ENCODE assay signal across 8 cellular contexts in the genomic region with DNA sequence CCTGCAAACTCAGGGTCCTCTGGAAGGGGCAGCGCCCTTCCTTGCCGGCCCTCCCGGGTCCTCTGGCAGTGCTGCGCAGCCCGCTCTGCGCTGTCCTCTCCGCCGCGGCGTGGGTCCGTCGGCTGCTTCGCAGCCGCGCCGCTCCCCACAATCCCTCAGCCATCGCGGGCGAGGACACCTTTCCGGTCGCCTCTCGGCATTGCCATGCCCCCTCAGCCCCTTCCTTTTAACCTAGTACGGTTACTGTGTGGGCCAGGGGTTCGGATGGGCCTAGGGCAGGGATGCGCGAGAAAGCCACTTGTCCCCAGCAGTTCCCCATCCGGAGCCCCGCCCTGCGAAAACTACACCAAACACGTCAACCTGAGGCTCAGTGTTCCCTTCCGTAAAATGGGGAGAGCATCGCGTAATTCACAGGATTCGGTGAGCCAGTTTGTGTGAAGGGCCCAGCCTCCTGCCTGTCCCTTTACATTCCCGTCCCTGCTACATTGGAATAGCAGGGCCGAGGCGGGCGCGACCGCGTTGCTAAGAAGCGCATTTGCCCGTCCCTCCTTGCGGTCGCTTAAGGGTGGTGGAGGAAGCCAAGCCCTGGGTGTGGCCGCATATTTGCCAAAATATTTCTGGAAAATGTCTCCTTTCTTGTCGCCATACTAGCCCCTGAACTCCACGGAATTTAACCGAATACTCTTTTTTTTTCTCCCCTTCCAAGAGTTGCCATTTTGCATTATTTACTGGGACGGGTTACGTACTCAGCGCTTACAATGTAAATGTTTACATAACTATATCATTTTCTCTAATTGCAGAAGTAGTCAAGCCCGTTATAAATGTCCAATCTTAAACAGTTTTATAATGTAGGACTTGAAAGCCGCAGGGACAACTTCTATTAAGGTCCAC. TPM values are rescaled to one million over a fixed set of nuclear protein-coding genes. Genes with fewer than 3 reads are reported as not detected.
A peak's percentile ranks its signal among the peaks of the same experiment; 100 is the strongest.
DNase-seq lines count a peak whose midpoint lies in the region; ATAC-seq, FAIRE-seq and TF ChIP-seq lines count a peak whose summit lies in the region.

No MANE protein-coding gene starts in this region.

- H3K9ac ChIP-seq in K562 (ENCODE audit: insufficient read depth in 1 of 2, low read depth in 2 of 2, low read length in 2 of 2): peak overlapping the region; percentile 3 to 87; a peak in 2 of 4 replicates

- peaks cover 13% of the 10 kb centered on the region for H3K36me3 Mint-ChIP-seq in Caco-2 (ENCODE audit: insufficient read depth, unreplicated experiment)
- H3K36me3 Mint-ChIP-seq in immature natural killer cell: no peaks in the 10 kb centered on the region

- H3K9me3 ChIP-seq in Caco-2 (no peaks in the 10 kb centered on the region), HEK293 (ENCODE audit: control insufficient read depth, insufficient read depth, low read depth, low read length) (no peaks in the 10 kb centered on the region), SJSA1 (replicated peaks) (no peaks in the 10 kb centered on the region), K562 (replicated peaks; ENCODE audit: control insufficient read depth, insufficient read depth, low read depth, low read length) (no peaks in the 10 kb centered on the region)

- H3K27me3 Mint-ChIP-seq in Caco-2 (ENCODE audit: insufficient read depth, unreplicated experiment): peaks cover 20% of the 10 kb centered on the region
- peaks cover 19 to 29% (median 20%) of the 10 kb centered on the region in 3 donors for H3K27me3 Mint-ChIP-seq in immature natural killer cell (ENCODE audit: low read depth in 3 of 3)

- H3K4me3 Mint-ChIP-seq in Caco-2 (ENCODE audit: unreplicated experiment) (peak overlapping the region; percentile 87), immature natural killer cell (peak overlapping the region; percentile 85 to 99 (median 90))

- CTCF ChIA-PET in Caco-2 (lab: Charles Lee) (interaction anchor here (0.5 to 3.6 kb wide), 42 partner anchors 8 to 1390 kb away, joined by 3 to 225 read pairs (median 6); a partner anchor contains a TSS), HEK293 (lab: Yijun Ruan, JAX) (interaction anchor here (0.5 to 15.5 kb wide), 33 partner anchors 12 to 1140 kb away, joined by 3 to 386 read pairs (median 6); a partner anchor contains a TSS), K562 (lab: Yijun Ruan, JAX; ENCODE audit: low intra/inter-chr PET ratio) (interaction anchor here (0.6 to 4.7 kb wide), 9 partner anchors 24 to 1822 kb away, joined by 3 to 54 read pairs (median 4); a partner anchor contains a TSS)

- peak overlapping the region; percentile 84 for H3K4me2 ChIP-seq in K562 (ENCODE audit: insufficient read depth, low read length)

- H3K4me1 ChIP-seq in Caco-2 (peaks cover 26% of the 10 kb centered on the region), HEK293 (ENCODE audit: control insufficient read depth, insufficient read depth, low read length) (peaks cover 14% of the 10 kb centered on the region), SJSA1 (replicated peaks) (peaks cover 39% of the 10 kb centered on the region), K562 (replicated peaks in 1 of 2; ENCODE audit: control insufficient read depth in 2 of 2, insufficient read depth in 2 of 2, low read length in 2 of 2) (peaks cover 23 to 39% of the 10 kb centered on the region in 2 experiments; a peak in 4 of 5 replicates)

- intact Hi-C loops in Caco-2 (cut with micrococcal nuclease; ENCODE audit: unreplicated experiment): loop anchor here (1.0 to 10.0 kb wide), 11 partner anchors 13 to 594 kb away; a partner anchor contains a TSS
- intact Hi-C loops in K562 (cut with micrococcal nuclease): loop anchor here (2.0 to 10.0 kb wide), 2 partner anchors 24 to 230 kb away; a partner anchor contains a TSS

- peak overlapping the region; percentile 91 for H2AFZ ChIP-seq in K562 (ENCODE audit: low read depth, low read length)

- peak overlapping the region; percentile 36 for H3K4me3 ChIP-seq in Caco-2 (ENCODE audit: low read depth, low read length)
- H3K4me3 ChIP-seq in HEK293 (ENCODE audit: low read depth, low read length): peak overlapping the region; percentile 42
- peak overlapping the region; percentile 35 for H3K4me3 ChIP-seq in SJSA1
- H3K4me3 ChIP-seq in K562: peak overlapping the region; percentile 41

- H3K9me1 ChIP-seq in K562 (ENCODE audit: control insufficient read depth, insufficient read depth, low read length): no peaks in the 10 kb centered on the region

- H3K4me1 Mint-ChIP-seq in Caco-2 (ENCODE audit: low read depth, unreplicated experiment) (peaks cover 34% of the 10 kb centered on the region), immature natural killer cell (peaks cover 31 to 38% of the 10 kb centered on the region in 2 donors)

- H3K27ac ChIP-seq in HEK293 (ENCODE audit: extremely low read depth, low read depth, low read length): peak overlapping the region; percentile 77; the same call in 1 of the 2 replicates
- peak overlapping the region; percentile 81 for H3K27ac ChIP-seq in SJSA1
- peak overlapping the region; percentile 8; the same call in 1 of the 3 replicates for H3K27ac ChIP-seq in K562 (ENCODE audit: extremely low read depth, low read depth, low read length)

- in situ Hi-C loops in K562 (cut with MboI): loop anchor here (5.0 kb wide), 2 partner anchors 43 to 118 kb away; no protein-coding TSS in a partner anchor

- peak overlapping the region; percentile 89 for H3K27ac Mint-ChIP-seq in Caco-2 (ENCODE audit: unreplicated experiment)
- peak overlapping the region; percentile 46 to 86 (median 81) for H3K27ac Mint-ChIP-seq in immature natural killer cell

- BruUV-seq in Caco-2 (replicated peaks; lab: Mats Ljungman, UMichigan) (no TSS peak), K562 (replicated peaks; lab: Mats Ljungman, UMichigan) (no TSS peak)

- H3K27me3 ChIP-seq in Caco-2 (replicated peaks; ENCODE audit: control insufficient read depth, insufficient read depth, low read length) (peaks cover 5% of the 10 kb centered on the region), SJSA1 (replicated peaks) (no peaks in the 10 kb centered on the region), K562 (ENCODE audit: control insufficient read depth in 2 of 2, insufficient read depth in 2 of 2, low read length in 2 of 2) (no peaks in the 10 kb centered on the region)

- 28% methylated on average over 49 of the region's 54 CpGs for WGBS in K562 (ENCODE audit: insufficient coverage, low coverage, missing lambda C conversion rate)

- no peak for TF ChIP-seq RAD21 in K562 (CRISPR knock-in tag; conservative IDR thresholded peaks at IDR 0.05 in 1 of 2, IDR thresholded peaks at IDR 0.05 in 1 of 2)

- no peaks in the 10 kb centered on the region for H3K79me2 ChIP-seq in K562 (ENCODE audit: control insufficient read depth, insufficient read depth, low read length)

- no peak for ATAC-seq in K562
- ATAC-seq in GM21423 (IDR thresholded peaks at IDR 0.05; ENCODE audit: unreplicated experiment): no peak

- TF ChIP-seq EP300 in K562 (IDR thresholded peaks at IDR 0.05; ENCODE audit: low read length): no peak

- FAIRE-seq in K562 (lab: Jason Lieb, UNC): no peak

- DNase-seq in Caco-2 (peak; percentile 68 to 74), SJSA1 (ENCODE audit: low read depth in 1 of 2, low spot score in 2 of 2) (peak in 1 of 2 experiments; percentile 86), K562 (ENCODE audit: extremely low read depth in 1 of 4, low spot score in 3 of 4) (peak in 2 of 4 experiments; percentile 29 to 61), immature natural killer cell (peak; percentile 18 to 29 (median 24)), NCI-H1436 (lab: John Stamatoyannopoulos, UW) (no peak)
- peak; percentile 25 for DNase-seq in stimulated activated CD4-positive, alpha-beta T cell treated with anti-CD3 and anti-CD28 coated beads, Interleukin-12 subunit alpha, Interleukin-12 subunit beta, amount 100 ng/mL, for 4 hours

- H4K20me1 ChIP-seq in K562 (replicated peaks; ENCODE audit: control insufficient read depth, insufficient read depth, low read length): no peaks in the 10 kb centered on the region

- H3K36me3 ChIP-seq in Caco-2 (ENCODE audit: control insufficient read depth, insufficient read depth, low read length) (no peaks in the 10 kb centered on the region), HEK293 (ENCODE audit: control insufficient read depth in 2 of 2, insufficient read depth in 1 of 2, low read length in 2 of 2) (no peaks in the 10 kb centered on the region), SJSA1 (no peaks in the 10 kb centered on the region), K562 (ENCODE audit: control insufficient read depth, insufficient read depth, low read length) (no peaks in the 10 kb centered on the region)

- TF ChIP-seq CTCF in Caco-2 (IDR thresholded peaks at IDR 0.05; ENCODE audit: insufficient read depth in 1 of 2, low read depth in 1 of 2, low read length in 1 of 2, severe bottlenecking in 1 of 2, unreplicated experiment in 1 of 2) (no peak), HEK293 (tag by site-specific recombination; IDR thresholded peaks at IDR 0.05) (no peak), K562 (IDR thresholded peaks at IDR 0.05 in 2 of 3, conservative IDR thresholded peaks at IDR 0.05 in 1 of 3; ENCODE audit: insufficient read depth in 2 of 3, low read depth in 1 of 3, low read length in 3 of 3) (no peak)

- TF ChIP-seq POLR2A in K562 (conservative IDR thresholded peaks at IDR 0.05): no peak

- H3K9me3 Mint-ChIP-seq in Caco-2 (ENCODE audit: unreplicated experiment) (no peaks in the 10 kb centered on the region), immature natural killer cell (no peaks in the 10 kb centered on the region)

- POLR2A ChIA-PET in Caco-2 (lab: Charles Lee): interaction anchor here (0.6 to 1.3 kb wide), 9 partner anchors 13 to 106 kb away, joined by 3 to 26 read pairs (median 4); a partner anchor contains a TSS
- POLR2A ChIA-PET in HEK293 (lab: Yijun Ruan, JAX): interaction anchor here (0.6 to 2.2 kb wide), 11 partner anchors 22 to 855 kb away, joined by 3 to 22 read pairs (median 6); a partner anchor contains a TSS
- POLR2A ChIA-PET in K562 (lab: Yijun Ruan, JAX): interaction anchor here (0.6 to 0.9 kb wide), 2 partner anchors 121 to 193 kb away, joined by 3 read pairs; a partner anchor contains a TSS

RNA-seq across cellular contexts. Expression of a gene that starts 13.2 kb away (rescaled TPM):
- total RNA-seq in Caco-2 (2022) (2.0 and 6.7 TPM in 2 replicates), K562 (2014; rRNA removed) (not detected in 2 replicates), K562 (2014; rRNA removed; fragmentation: Illumina TruSeq; extraction: Trizol) (not detected in 2 replicates), K562 (2015; rRNA removed; fragmentation: Illumina TruSeq; extraction: Trizol) (not detected in 2 replicates), K562 (2021) (0.49 TPM in 1 of 2 replicates, not detected in the other)
- 21.1 and 45.2 TPM in 2 replicates for total RNA-seq in SJSA1 (2014; rRNA removed; shearing (Covaris generic))
- total RNA-seq in K562 (2011; cell fraction: chromatin; rRNA removed; ENCODE audit: low replicate concordance): 0.46 TPM in 1 of 2 replicates, not detected in the other
- total RNA-seq in K562 (2011; cell fraction: nucleolus; rRNA removed): 0.66 TPM in 1 of 2 replicates, not detected in the other
- 0.73 and 0.92 TPM in 2 replicates for total RNA-seq in K562 (2011; cell fraction: nucleoplasm; rRNA removed)
- polyA plus RNA-seq in K562 (2011; rRNA removed) (0.14 and 0.22 TPM in 2 replicates), K562 (2014; fragmentation: Illumina TruSeq; extraction: Trizol) (0.21 TPM in 1 of 2 replicates, not detected in the other), K562 (2014; fragmentation: Nextera tagmentation; extraction: Ambion mirVana) (not detected), K562 (2014; rRNA removed) (not detected in 2 replicates), immature natural killer cell (10 to 100 TPM; 38.9 to 64.2 (median 41.3) TPM)
- polyA plus RNA-seq in K562 (2011; cell fraction: cytosol; rRNA removed): 0.13 TPM in 1 of 2 replicates, not detected in the other
- polyA plus RNA-seq in K562 (2011; cell fraction: nucleus; rRNA removed): 0.52 and 1.4 TPM in 2 replicates
- polyA plus RNA-seq in K562 (2012): 0.78 TPM in 1 of 2 replicates, not detected in the other
- polyA minus RNA-seq in K562 (2011; rRNA and poly(A)+ RNA removed): not detected in 2 replicates
- not detected in 2 replicates for polyA minus RNA-seq in K562 (2011; cell fraction: cytosol; rRNA and poly(A)+ RNA removed)
- not detected in 2 replicates for polyA minus RNA-seq in K562 (2011; cell fraction: nucleus; rRNA and poly(A)+ RNA removed)

RNA-seq across cellular contexts. Expression of a gene that starts 23.8 kb away (rescaled TPM):
- total RNA-seq in Caco-2 (2022): 322 and 356 TPM in 2 replicates
- total RNA-seq in SJSA1 (2014; rRNA removed; shearing (Covaris generic)): 61.8 and 200 TPM in 2 replicates
- 97.0 and 141 TPM in 2 replicates for total RNA-seq in K562 (2011; cell fraction: chromatin; rRNA removed; ENCODE audit: low replicate concordance)
- total RNA-seq in K562 (2011; cell fraction: nucleolus; rRNA removed): 104 and 118 TPM in 2 replicates
- 88.2 and 97.7 TPM in 2 replicates for total RNA-seq in K562 (2011; cell fraction: nucleoplasm; rRNA removed)
- total RNA-seq in K562 (2014; rRNA removed): 18.6 and 22.0 TPM in 2 replicates
- total RNA-seq in K562 (2014; rRNA removed; fragmentation: Illumina TruSeq; extraction: Trizol): 38.7 and 57.0 TPM in 2 replicates
- total RNA-seq in K562 (2015; rRNA removed; fragmentation: Illumina TruSeq; extraction: Trizol): 39.7 and 40.5 TPM in 2 replicates
- total RNA-seq in K562 (2021): 61.4 and 67.7 TPM in 2 replicates
- polyA plus RNA-seq in K562 (2011; rRNA removed): 57.2 and 59.8 TPM in 2 replicates
- polyA plus RNA-seq in K562 (2011; cell fraction: cytosol; rRNA removed): 41.0 and 52.4 TPM in 2 replicates
- 34.1 and 41.0 TPM in 2 replicates for polyA plus RNA-seq in K562 (2011; cell fraction: nucleus; rRNA removed)
- polyA plus RNA-seq in K562 (2012): 109 and 147 TPM in 2 replicates
- 68.1 and 68.6 TPM in 2 replicates for polyA plus RNA-seq in K562 (2014; fragmentation: Illumina TruSeq; extraction: Trizol)
- polyA plus RNA-seq in K562 (2014; fragmentation: Nextera tagmentation; extraction: Ambion mirVana): 1 to 10 TPM; 2.0 to 2.8 TPM
- polyA plus RNA-seq in K562 (2014; rRNA removed): 40.7 and 41.4 TPM in 2 replicates
- polyA minus RNA-seq in K562 (2011; rRNA and poly(A)+ RNA removed): 79.5 and 101 TPM in 2 replicates
- polyA minus RNA-seq in K562 (2011; cell fraction: cytosol; rRNA and poly(A)+ RNA removed): 31.0 and 35.6 TPM in 2 replicates
- 12.5 and 16.4 TPM in 2 replicates for polyA minus RNA-seq in K562 (2011; cell fraction: nucleus; rRNA and poly(A)+ RNA removed)
- 10 to 100 TPM in 1 of 3 donors, 1 to 10 TPM in 2; 5.9 to 18.4 (median 7.1) TPM for polyA plus RNA-seq in immature natural killer cell

RNA-seq across cellular contexts. Expression of a gene that starts 53.5 kb away (rescaled TPM):
- total RNA-seq in Caco-2 (2022) (425 and 427 TPM in 2 replicates), K562 (2014; rRNA removed) (85.0 and 91.5 TPM in 2 replicates), K562 (2014; rRNA removed; fragmentation: Illumina TruSeq; extraction: Trizol) (70.8 and 71.7 TPM in 2 replicates), K562 (2015; rRNA removed; fragmentation: Illumina TruSeq; extraction: Trizol) (67.0 and 73.7 TPM in 2 replicates), K562 (2021) (113 and 131 TPM in 2 replicates)
- total RNA-seq in SJSA1 (2014; rRNA removed; shearing (Covaris generic)): 89.5 and 94.9 TPM in 2 replicates
- 452 and 764 TPM in 2 replicates for total RNA-seq in K562 (2011; cell fraction: chromatin; rRNA removed; ENCODE audit: low replicate concordance)
- 478 and 540 TPM in 2 replicates for total RNA-seq in K562 (2011; cell fraction: nucleolus; rRNA removed)
- 403 and 415 TPM in 2 replicates for total RNA-seq in K562 (2011; cell fraction: nucleoplasm; rRNA removed)
- polyA plus RNA-seq in K562 (2011; rRNA removed) (132 and 208 TPM in 2 replicates), K562 (2014; fragmentation: Illumina TruSeq; extraction: Trizol) (96.7 and 100 TPM in 2 replicates), K562 (2014; fragmentation: Nextera tagmentation; extraction: Ambion mirVana) (10 to 100 TPM; 44.2 to 73.0 TPM), K562 (2014; rRNA removed) (152 and 202 TPM in 2 replicates), immature natural killer cell (10 to 100 TPM; 66.3 to 97.2 (median 84.0) TPM)
- polyA plus RNA-seq in K562 (2011; cell fraction: cytosol; rRNA removed): 78.0 and 96.3 TPM in 2 replicates
- polyA plus RNA-seq in K562 (2011; cell fraction: nucleus; rRNA removed): 1,392 and 1,556 TPM in 2 replicates
- polyA plus RNA-seq in K562 (2012): 134 and 270 TPM in 2 replicates
- polyA minus RNA-seq in K562 (2011; rRNA and poly(A)+ RNA removed): 81.6 and 111 TPM in 2 replicates
- polyA minus RNA-seq in K562 (2011; cell fraction: cytosol; rRNA and poly(A)+ RNA removed): 35.1 and 37.0 TPM in 2 replicates
- 206 and 291 TPM in 2 replicates for polyA minus RNA-seq in K562 (2011; cell fraction: nucleus; rRNA and poly(A)+ RNA removed)

Comparison
In these comparisons a context has a peak if more than half of its experiments do, and no peak if none do; other contexts are left out.
1. H3K27ac ChIP-seq: peak in every context shown above with its lines; median percentile 81 in SJSA1; 77 in HEK293; 8 in K562.